19 cellular contexts compared by ENCODE assay signal in genomic region chr10:73432646-73433537, GRCh38. TPM values are rescaled to one million over a fixed set of nuclear protein-coding genes. Genes with fewer than 3 reads are reported as not detected.
DNase-seq lines count a peak whose midpoint lies in the region; ATAC-seq and TF ChIP-seq lines count a peak whose summit lies in the region.
"Had no signal": no experiment of that assay in that cellular context is flagged by ENCODE, and none has a peak within 500 bp of the region (broad histone marks: within the 10 kb centered on the region; RNA-seq: fewer than 3 reads in every experiment).

No MANE protein-coding gene starts in this region.

- no peak overlapping the region for H3K27ac ChIP-seq in hepatocyte
- H3K27ac ChIP-seq in psoas muscle = peak overlapping the region; percentile 78
- no peak overlapping the region for H3K27ac ChIP-seq in SK-N-SH (ENCODE audit: low read depth in 2 of 2, low read length in 1 of 2)
- H3K27ac ChIP-seq in left lung = no peak overlapping the region
- H3K27ac ChIP-seq: coronary artery, RWPE1, upper lobe of left lung had no signal

- ATAC-seq in psoas muscle (peak; percentile 37 to 79 (median 68)), left lung (no peak)
- ATAC-seq: activated CD4-positive, alpha-beta T cell treated with anti-CD3 and anti-CD28 coated beads for 36 hours had no signal

- H3K27me3 ChIP-seq in hepatocyte = no peaks in the 10 kb centered on the region
- H3K27me3 ChIP-seq in psoas muscle (ENCODE audit: insufficient read depth in 3 of 3, low read length in 2 of 3) = no peaks in the 10 kb centered on the region
- no peaks in the 10 kb centered on the region for H3K27me3 ChIP-seq in SK-N-SH (ENCODE audit: insufficient read depth)
- H3K27me3 ChIP-seq in left lung = no peaks in the 10 kb centered on the region
- H3K27me3 ChIP-seq: upper lobe of left lung had no signal

- POLR2A ChIA-PET in SK-N-SH (lab: Yijun Ruan, JAX) = no interaction called here

- H3K9me2 ChIP-seq in hepatocyte (replicated peaks; ENCODE audit: insufficient read depth) (no peaks in the 10 kb centered on the region), SK-N-SH (no peaks in the 10 kb centered on the region)

- CTCF ChIA-PET in SK-N-SH (lab: Yijun Ruan, JAX) = interaction anchor here (0.8 to 1.3 kb wide), 2 partner anchors 20 to 43 kb away, joined by 3 to 4 read pairs; partner anchors contain the start of gene ANXA7

- no peak for TF ChIP-seq RAD21 in SK-N-SH (IDR thresholded peaks at IDR 0.05; ENCODE audit: low read length)

- intact Hi-C loops in psoas muscle (cut with DNase I) (loop anchor here in 1 of 2 donors (5.0 kb wide), 2 partner anchors 34 to 59 kb away; no protein-coding TSS in a partner anchor), left lung (cut with DNase I) (no loop called here)

- H3K4me1 ChIP-seq in hepatocyte (ENCODE audit: insufficient read depth) (peaks cover 7% of the 10 kb centered on the region), psoas muscle (peaks cover 30% of the 10 kb centered on the region), SK-N-SH (ENCODE audit: control insufficient read depth in 1 of 2, insufficient read depth in 2 of 2, low read depth in 1 of 2, low read length in 1 of 2) (peaks cover 0 to 3% of the 10 kb centered on the region in 2 experiments; a peak in 1 of 4 replicates), left lung (no peaks in the 10 kb centered on the region)
- H3K4me1 ChIP-seq: HAP-1, upper lobe of left lung had no signal

- peak overlapping the region; percentile 32 for H3K4me2 ChIP-seq in hepatocyte
- no peak overlapping the region for H3K4me2 ChIP-seq in SK-N-SH

- H3K4me3 ChIP-seq in hepatocyte (no peak overlapping the region), psoas muscle (peak overlapping the region; percentile 70), SK-N-SH (ENCODE audit: low read depth in 2 of 2, low read length in 1 of 2) (no peak overlapping the region), left lung (no peak overlapping the region)
- H3K4me3 ChIP-seq: coronary artery, HAP-1, upper lobe of left lung had no signal

- 58% methylated on average over 2 of the region's 2 CpGs for WGBS in hepatocyte (ENCODE audit: low lambda C conversion rate, missing lambda C conversion rate)
- 26 to 36% (median 27%) methylated on average over 2 of the region's 2 CpGs for WGBS in psoas muscle, 3 donors
- 91% methylated on average over 2 of the region's 2 CpGs for WGBS in SK-N-SH (ENCODE audit: low lambda C conversion rate)

- H2AFZ ChIP-seq in hepatocyte (no peak overlapping the region), SK-N-SH (ENCODE audit: low read depth) (no peak overlapping the region)

- DNase-seq in NCI-H748 (lab: John Stamatoyannopoulos, UW; ENCODE audit: unreplicated experiment) = peak; percentile 41
- no peak for DNase-seq in NCI-H748 treated with DMSO at 0.1 percent for 48 hours (lab: John Stamatoyannopoulos, UW)
- peak; percentile 81 for DNase-seq in NCI-H146 (lab: John Stamatoyannopoulos, UW)
- no peak for DNase-seq in hepatocyte (ENCODE audit: low spot score)
- no peak for DNase-seq in psoas muscle
- DNase-seq in SK-N-SH = no peak
- DNase-seq in left lung = no peak
- no peak for DNase-seq in NCI-H2029 (lab: John Stamatoyannopoulos, UW)
- DNase-seq: 8988T; activated CD4-positive, alpha-beta T cell treated with anti-CD3 and anti-CD28 coated beads for 36 hours; EL; head of caudate nucleus; Karpas-422; mammary epithelial cell; stimulated activated CD4-positive, alpha-beta T cell treated with anti-CD3 and anti-CD28 coated beads, Interleukin-12 subunit alpha, Interleukin-12 subunit beta, amount 100 ng/mL, for 4 hours; upper lobe of left lung had no signal

- TF ChIP-seq EP300 in SK-N-SH (IDR thresholded peaks at IDR 0.05; ENCODE audit: borderline replicate concordance in 1 of 2, low read depth in 1 of 2, low read length in 1 of 2) = no peak

- no peaks in the 10 kb centered on the region for H3F3A ChIP-seq in SK-N-SH (replicated peaks; ENCODE audit: insufficient read depth)

- no peaks in the 10 kb centered on the region for H3K79me2 ChIP-seq in hepatocyte
- no peaks in the 10 kb centered on the region for H3K79me2 ChIP-seq in SK-N-SH (ENCODE audit: insufficient read depth)

- no peaks in the 10 kb centered on the region for H3K9me3 ChIP-seq in hepatocyte (ENCODE audit: low read depth)
- H3K9me3 ChIP-seq in psoas muscle = no peaks in the 10 kb centered on the region
- H3K9me3 ChIP-seq in SK-N-SH = no peaks in the 10 kb centered on the region
- H3K9me3 ChIP-seq in left lung = no peaks in the 10 kb centered on the region
- H3K9me3 ChIP-seq: HAP-1, upper lobe of left lung had no signal

- no peak for TF ChIP-seq CTCF in hepatocyte (IDR thresholded peaks at IDR 0.05; ENCODE audit: poor library complexity)
- no peak for TF ChIP-seq CTCF in psoas muscle (IDR thresholded peaks at IDR 0.05)
- no peak for TF ChIP-seq CTCF in SK-N-SH (IDR thresholded peaks at IDR 0.05)
- TF ChIP-seq CTCF in left lung (IDR thresholded peaks at IDR 0.05) = no peak

- H3K9ac ChIP-seq in SK-N-SH = no peak overlapping the region

- H3K36me3 ChIP-seq in hepatocyte (replicated peaks; ENCODE audit: insufficient read depth, low read depth) (no peaks in the 10 kb centered on the region), psoas muscle (ENCODE audit: insufficient read depth in 1 of 2, low read depth in 1 of 2) (peaks cover 2 to 46% of the 10 kb centered on the region in 2 donors), SK-N-SH (replicated peaks in 1 of 2; ENCODE audit: control insufficient read depth in 1 of 2, insufficient read depth in 2 of 2, low read length in 1 of 2) (peaks cover 24 to 39% of the 10 kb centered on the region in 2 experiments), left lung (peaks cover 0 to 40% of the 10 kb centered on the region in 2 donors)
- H3K36me3 ChIP-seq: HAP-1 had no signal

- H4K20me1 ChIP-seq in hepatocyte (ENCODE audit: insufficient read depth, poor library complexity, severe bottlenecking) = no peaks in the 10 kb centered on the region
- no peaks in the 10 kb centered on the region for H4K20me1 ChIP-seq in SK-N-SH (ENCODE audit: insufficient read depth)

TF ChIP-seq in SK-N-SH, 30 proteins besides CTCF, POLR2A, EP300 and RAD21:
- TF ChIP-seq PBX3 (IDR thresholded peaks at IDR 0.05) (no peak), MEF2A (IDR thresholded peaks at IDR 0.05; ENCODE audit: borderline replicate concordance, low read depth) (no peak), TCF12 (IDR thresholded peaks at IDR 0.05) (no peak), RXRA (IDR thresholded peaks at IDR 0.05; ENCODE audit: borderline replicate concordance, low read depth) (no peak), FOXJ3 (CRISPR knock-in tag; IDR thresholded peaks at IDR 0.05) (no peak)

RNA-seq across cellular contexts. Expression of gene MSS51, which starts 0.5 kb away (rescaled TPM):
- 1.2 and 1.6 TPM in 2 replicates for total RNA-seq in hepatocyte
- 0.48 and 0.74 TPM in 2 replicates for polyA plus RNA-seq in hepatocyte
- total RNA-seq in psoas muscle = 100 to 1,000 TPM in 2 of 4 donors, 10 to 100 TPM in 2; 17.0 to 253 (median 80.5) TPM
- polyA plus RNA-seq in psoas muscle = 1 to 10 TPM; 2.0 to 8.9 (median 7.3) TPM
- polyA plus RNA-seq in SK-N-SH (2012; rRNA removed) = 0.95 and 1.8 TPM in 2 replicates
- 0.35 and 0.37 TPM in 2 replicates for polyA plus RNA-seq in SK-N-SH (2012; cell fraction: cytosol; rRNA removed)
- polyA plus RNA-seq in SK-N-SH (2012; cell fraction: nucleus; rRNA removed) = 9.0 and 11.7 TPM in 2 replicates
- total RNA-seq in left lung = 1 to 10 TPM; 1.3 to 2.7 TPM

RNA-seq across cellular contexts. Expression of gene ANXA7, which starts 19.0 kb away (rescaled TPM):
- total RNA-seq in hepatocyte (88.8 and 90.7 TPM in 2 replicates), psoas muscle (100 to 1,000 TPM; 134 to 205 (median 161) TPM), left lung (100 to 1,000 TPM in 1 of 2 donors, 10 to 100 TPM in 1; 99.4 to 118 TPM)
- polyA plus RNA-seq in hepatocyte (63.0 and 88.8 TPM in 2 replicates), psoas muscle (100 to 1,000 TPM in 1 of 3 donors, 10 to 100 TPM in 2; 69.0 to 166 (median 99.1) TPM), SK-N-SH (2012; rRNA removed) (65.7 and 88.1 TPM in 2 replicates)
- polyA plus RNA-seq in SK-N-SH (2012; cell fraction: cytosol; rRNA removed) = 82.6 and 83.1 TPM in 2 replicates
- polyA plus RNA-seq in SK-N-SH (2012; cell fraction: nucleus; rRNA removed) = 38.1 and 67.6 TPM in 2 replicates

Comparison
In these comparisons a context has a peak if more than half of its experiments do, and no peak if none do; other contexts are left out.
1. DNase-seq: peak in NCI-H748 (single experiment) and NCI-H146 (single experiment); none in NCI-H748 treated with DMSO at 0.1 percent for 48 hours (single experiment), hepatocyte (single experiment), psoas muscle (0 of 2), SK-N-SH (single experiment), left lung (0 of 2) and NCI-H2029 (single experiment).